1 cellular context compared by ENCODE assay signal in genomic region chr1:226047495-226047894, GRCh38.
TF ChIP-seq lines count a peak whose summit lies in the region.

No MANE protein-coding gene starts in this region.

TF ChIP-seq in HepG2, 621 proteins besides CTCF, POLR2A, EP300 and RAD21 (continued from another document):
- TF ChIP-seq HOXD1 (CRISPR knock-in tag; IDR thresholded peaks at IDR 0.05), result no peak
- TF ChIP-seq ZNF766 (CRISPR knock-in tag; IDR thresholded peaks at IDR 0.05; ENCODE audit: borderline replicate concordance), result no peak
- TF ChIP-seq RORA (CRISPR knock-in tag; IDR thresholded peaks at IDR 0.05), result no peak
- no peak for TF ChIP-seq KDM4B (CRISPR knock-in tag; IDR thresholded peaks at IDR 0.05)
- no peak for TF ChIP-seq ZNF205 (CRISPR knock-in tag; IDR thresholded peaks at IDR 0.05)
- TF ChIP-seq ELF1 (CRISPR knock-in tag; IDR thresholded peaks at IDR 0.05), result no peak
- no peak for TF ChIP-seq SP140L (CRISPR knock-in tag; IDR thresholded peaks at IDR 0.05; ENCODE audit: borderline replicate concordance)
- TF ChIP-seq ZNF691 (CRISPR knock-in tag; IDR thresholded peaks at IDR 0.05; ENCODE audit: borderline replicate concordance, low read depth), result no peak
- TF ChIP-seq IRX3 (CRISPR knock-in tag; IDR thresholded peaks at IDR 0.05; ENCODE audit: borderline replicate concordance, low read depth), result no peak
TF ChIP-seq in HepG2: peak in this region for 0.
